1 cellular context compared by ENCODE assay signal in the genomic region with DNA sequence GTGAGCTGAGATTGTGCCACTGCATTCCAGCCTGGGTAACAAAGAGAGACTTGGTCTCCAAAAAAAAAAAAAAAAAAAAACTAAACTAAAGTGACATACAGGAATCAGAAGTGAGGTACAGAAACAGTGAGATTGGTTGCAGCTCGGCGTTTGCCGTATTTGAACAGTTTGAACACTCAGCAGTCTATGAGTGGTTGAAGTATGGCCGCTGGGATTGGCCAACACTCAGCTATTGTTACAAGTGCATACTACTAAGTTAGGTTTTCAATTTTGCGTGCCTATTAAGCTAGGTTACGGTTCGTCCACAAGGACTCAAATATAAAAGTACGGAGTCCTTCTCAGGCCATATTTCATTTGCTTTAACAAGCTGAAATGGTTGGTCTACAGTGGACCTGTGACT.
TF ChIP-seq lines count a peak whose summit lies in the region.

No MANE protein-coding gene starts in this region.

TF ChIP-seq in K562, 482 proteins besides CTCF, POLR2A, EP300 and RAD21:
- no peak for TF ChIP-seq ZC3H4 (CRISPR knock-in tag; IDR thresholded peaks at IDR 0.05; ENCODE audit: borderline replicate concordance)
- peak; percentile 81 for TF ChIP-seq ZNF407 (IDR thresholded peaks at IDR 0.05; ENCODE audit: low read depth)
